8 cellular contexts compared by ENCODE assay signal in genomic region chr1:25771246-25772114, GRCh38. TPM values are rescaled to one million over a fixed set of nuclear protein-coding genes. Genes with fewer than 3 reads are reported as not detected.
DNase-seq lines count a peak whose midpoint lies in the region; ATAC-seq, FAIRE-seq and TF ChIP-seq lines count a peak whose summit lies in the region.

No MANE protein-coding gene starts in this region.

- no peak for FAIRE-seq in pancreas (lab: Jason Lieb, UNC)

- peaks cover 41 to 55% (median 47%) of the 10 kb centered on the region in 3 donors for H3K4me1 ChIP-seq in pancreas

- WGBS in pancreas, 2 donors, result 15 to 19% methylated on average over 33 of the region's 33 CpGs

- no peaks in the 10 kb centered on the region for H3K9me3 ChIP-seq in pancreas

- no peaks in the 10 kb centered on the region for H3K36me3 ChIP-seq in pancreas

- H3K27ac ChIP-seq in pancreas, result peak overlapping the region; percentile 53 to 86 (median 76)

- POLR2A ChIA-PET in GM10248 (lab: Yijun Ruan, JAX), result no interaction called here

- TF ChIP-seq POLR2A in GM18505 (IDR thresholded peaks at IDR 0.05; ENCODE audit: borderline replicate concordance, extremely low read depth, insufficient read depth, insufficient read length), result no peak

- CTCF ChIA-PET in GM10248 (lab: Yijun Ruan, JAX), result interaction anchor here (0.8 to 1.5 kb wide), 2 partner anchors 18 to 27 kb away, joined by 3 read pairs; no protein-coding TSS in a partner anchor

- ATAC-seq in pancreas (peak; percentile 47 to 61 (median 57)), GM18505 (IDR thresholded peaks at IDR 0.05; ENCODE audit: unreplicated experiment) (no peak), HG03378 (IDR thresholded peaks at IDR 0.05; ENCODE audit: unreplicated experiment) (no peak)

- no peak overlapping the region for H3K4me3 ChIP-seq in pancreas

- intact Hi-C loops in pancreas (cut with DNase I), result no loop called here

- DNase-seq in GM10248 (ENCODE audit: extremely low spot score) (peak; percentile 78), NCI-H524 (lab: John Stamatoyannopoulos, UW) (peak; percentile 35 to 51), ecto neural progenitor cell (ENCODE audit: low spot score) (peak; percentile 82), pancreas (peak; percentile 77 to 95 (median 88)), globus pallidus (ENCODE audit: low spot score) (no peak)
- no peak for DNase-seq in NK-92 treated with Interleukin-12 subunit alpha and Interleukin-12 subunit beta, amount 100 ng/mL, for 24 hours (lab: John Stamatoyannopoulos, UW)

- TF ChIP-seq CTCF in GM10248 (IDR thresholded peaks at IDR 0.05; ENCODE audit: control extremely low read depth, extremely low read depth, low read depth, missing control alignments), result no peak
- no peak for TF ChIP-seq CTCF in pancreas (IDR thresholded peaks at IDR 0.05)

- no peaks in the 10 kb centered on the region for H3K27me3 ChIP-seq in pancreas

RNA-seq across cellular contexts. Expression of gene SELENON, which starts 28.5 kb away (rescaled TPM):
- 10 to 100 TPM; 27.8 to 48.3 (median 39.5) TPM for total RNA-seq in pancreas
- 10 to 100 TPM; 29.8 to 39.3 TPM for polyA plus RNA-seq in pancreas

RNA-seq across cellular contexts. Expression of gene MTFR1L, which starts 48.3 kb away (rescaled TPM):
- total RNA-seq in pancreas, result 10 to 100 TPM; 24.0 to 36.0 (median 26.3) TPM
- polyA plus RNA-seq in pancreas, result 10 to 100 TPM; 38.9 to 59.6 TPM

Comparison
In these comparisons a context has a peak if more than half of its experiments do, and no peak if none do; other contexts are left out.
1. DNase-seq: peak in GM10248 (single experiment), NCI-H524 (2 of 2), ecto neural progenitor cell (single experiment) and pancreas (6 of 6); none in NK-92 treated with Interleukin-12 subunit alpha and Interleukin-12 subunit beta, amount 100 ng/mL, for 24 hours (single experiment) and globus pallidus (single experiment).
2. ATAC-seq: peak in pancreas (4 of 4); none in GM18505 (single experiment) and HG03378 (single experiment).